In genomic region chr1:99361406-99361805, GRCh38 we compare ENCODE assay signal across 25 cellular contexts.
"Had no signal": no experiment of that assay in that cellular context is flagged by ENCODE, and none has a peak within 500 bp of the region (broad histone marks: within the 10 kb centered on the region; RNA-seq: fewer than 3 reads in every experiment).

No MANE protein-coding gene starts in this region.

- ATAC-seq: natural killer cell; psoas muscle; right cardiac atrium; right lobe of liver; stimulated activated effector memory CD8-positive, alpha-beta T cell treated with anti-CD3 and anti-CD28 coated beads, Interleukin-12 subunit alpha, Interleukin-12 subunit beta, amount 100 ng/mL, for 72 hours; stimulated activated naive B cell treated with anti-CD40 and anti-IgM and Interleukin-4, amounts not matched to agents 10 μg/mL and 1 μg/mL and 100 μg/mL, for 72 hours; upper lobe of right lung had no signal

- H3K27ac ChIP-seq: neural progenitor cell, ovary, parathyroid adenoma, psoas muscle, right lobe of liver, sigmoid colon, stomach, suprapubic skin, testis, tibial artery, transverse colon, upper lobe of right lung, uterus had no signal

- DNase-seq: natural killer cell; occipital lobe; ovary; posterior cingulate gyrus; psoas muscle; right cardiac atrium; right lobe of liver; sigmoid colon; small intestine; stimulated activated CD4-positive, alpha-beta T cell treated with anti-CD3 and anti-CD28 coated beads, Interleukin-15, amount 100 ng/mL, for 24 hours; stimulated activated CD4-positive, alpha-beta T cell treated with anti-CD3 and anti-CD28 coated beads, Interleukin-2, amount 100 ng/mL, for 24 hours; stimulated activated CD4-positive, alpha-beta T cell treated with anti-CD3 and anti-CD28 coated beads, Interleukin-2, amount 100 ng/mL, for 48 hours; stimulated activated CD4-positive, alpha-beta T cell treated with anti-CD3 and anti-CD28 coated beads, Interleukin-4, amount 100 ng/mL, for 24 hours; stimulated activated naive B cell treated with anti-CD40 and anti-IgM and Interleukin-4, amounts not matched to agents 10 μg/mL and 1 μg/mL and 100 μg/mL, for 72 hours; stimulated activated naive CD4-positive, alpha-beta T cell treated with Interleukin-2 at 50 U/mL for 16 hours; stomach; testis; tibial artery; transverse colon; upper lobe of right lung; uterus had no signal
